ENCODE assay signal across 8 cellular contexts in the genomic region with DNA sequence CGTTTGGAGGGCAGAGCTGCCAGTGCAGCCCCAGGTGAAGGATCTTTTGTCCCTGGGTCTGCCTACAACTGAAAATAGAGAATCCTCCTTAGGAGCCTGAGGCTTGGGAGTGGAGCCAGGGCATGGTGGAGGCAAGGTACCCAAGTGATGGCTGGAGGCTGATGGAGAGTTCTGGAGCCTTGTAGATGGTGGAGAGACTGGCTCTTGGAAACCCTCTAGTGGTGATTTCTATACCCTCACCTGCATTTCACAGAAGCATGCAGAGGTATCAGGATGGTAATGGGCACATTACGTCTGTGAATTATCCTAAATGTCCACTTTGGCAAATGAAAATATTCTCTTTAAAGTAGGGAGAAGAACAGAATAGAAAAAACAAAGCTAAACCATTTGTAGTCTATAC. TPM values are rescaled to one million over a fixed set of nuclear protein-coding genes. Genes with fewer than 3 reads are reported as not detected.
DNase-seq lines count a peak whose midpoint lies in the region; ATAC-seq, FAIRE-seq and TF ChIP-seq lines count a peak whose summit lies in the region.

No MANE protein-coding gene starts in this region.

- in situ Hi-C loops in HAP-1 (cut with MboI; ENCODE audit: low sequenced_read_pairs) = no loop called here

- TF ChIP-seq CTCF in epithelial cell of esophagus (IDR thresholded peaks at IDR 0.05; ENCODE audit: insufficient read depth, low read depth, low read length, missing control alignments) = peak; percentile 77

- H3K9me3 ChIP-seq in HAP-1 = no peaks in the 10 kb centered on the region

- H3K36me3 ChIP-seq in HAP-1 (replicated peaks) = no peaks in the 10 kb centered on the region

- no peaks in the 10 kb centered on the region for H3K4me1 ChIP-seq in HAP-1

- FAIRE-seq in urothelium cell line (lab: Jason Lieb, UNC) = no peak

- H3K4me3 ChIP-seq in epithelial cell of esophagus (ENCODE audit: low read length) (no peak overlapping the region), HAP-1 (no peak overlapping the region)

- peak; percentile 83 for ATAC-seq in GM21367 (IDR thresholded peaks at IDR 0.05; ENCODE audit: unreplicated experiment)

- H3K27me3 ChIP-seq in HAP-1 (ENCODE audit: low read depth) = no peaks in the 10 kb centered on the region

- peak; percentile 22 for DNase-seq in GDM1 (lab: John Stamatoyannopoulos, UW)
- DNase-seq in HT-29 (ENCODE audit: low spot score) = peak; percentile 72
- peak; percentile 77 for DNase-seq in epithelial cell of esophagus (ENCODE audit: low read depth)
- peak; percentile 33 for DNase-seq in urothelium cell line (ENCODE audit: low spot score)
- DNase-seq in HAP-1 (ENCODE audit: low spot score in 2 of 2) = no peak
- DNase-seq in NCI-H510A (lab: John Stamatoyannopoulos, UW) = no peak
- no peak for DNase-seq in NCI-H2196 (lab: John Stamatoyannopoulos, UW; ENCODE audit: unreplicated experiment)

RNA-seq across cellular contexts. Expression of a gene that starts 44.4 kb away (rescaled TPM):
- total RNA-seq in HT-29 (2014; rRNA removed; shearing (Covaris generic)) = 0.29 and 1.7 TPM in 2 replicates

Comparison
In these comparisons a context has a peak if more than half of its experiments do, and no peak if none do; other contexts are left out.
1. DNase-seq: peak in GDM1 (single experiment), HT-29 (single experiment), epithelial cell of esophagus (single experiment) and urothelium cell line (single experiment); none in HAP-1 (0 of 2), NCI-H510A (single experiment) and NCI-H2196 (single experiment).